ENCODE assay signal across 8 cellular contexts in the genomic region with DNA sequence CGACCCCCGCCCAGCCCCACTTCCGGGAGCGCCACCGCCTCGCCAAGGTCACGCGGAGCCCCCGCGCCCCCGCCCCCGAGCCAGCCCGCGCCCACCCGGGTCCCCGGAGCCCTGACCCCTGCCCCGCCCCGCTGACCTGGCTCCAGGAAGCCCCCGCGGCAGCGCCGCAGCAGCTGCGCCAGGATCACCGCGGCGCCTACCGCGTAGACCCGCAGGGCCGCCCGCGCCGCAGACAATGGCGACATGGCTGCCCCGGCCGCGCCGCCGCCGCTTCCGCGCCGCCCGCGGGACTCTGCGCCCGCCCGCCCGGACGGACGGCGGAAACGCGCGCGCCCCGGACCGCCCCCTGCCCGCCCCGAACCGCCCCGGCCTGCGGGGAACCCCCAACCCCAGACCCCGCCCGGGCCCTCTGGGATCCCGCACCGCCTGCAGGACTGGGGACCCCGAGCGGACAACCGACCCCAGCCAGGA. TPM values are rescaled to one million over a fixed set of nuclear protein-coding genes. Genes with fewer than 3 reads are reported as not detected.
DNase-seq lines count a peak whose midpoint lies in the region; ATAC-seq and TF ChIP-seq lines count a peak whose summit lies in the region.

A gene with protein sequence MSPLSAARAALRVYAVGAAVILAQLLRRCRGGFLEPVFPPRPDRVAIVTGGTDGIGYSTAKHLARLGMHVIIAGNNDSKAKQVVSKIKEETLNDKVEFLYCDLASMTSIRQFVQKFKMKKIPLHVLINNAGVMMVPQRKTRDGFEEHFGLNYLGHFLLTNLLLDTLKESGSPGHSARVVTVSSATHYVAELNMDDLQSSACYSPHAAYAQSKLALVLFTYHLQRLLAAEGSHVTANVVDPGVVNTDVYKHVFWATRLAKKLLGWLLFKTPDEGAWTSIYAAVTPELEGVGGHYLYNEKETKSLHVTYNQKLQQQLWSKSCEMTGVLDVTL (minus strand): TSS at position 296 of the 471 bp plus-strand sequence. CDS start 51 bp downstream, at position 245.
Gene ZBED1, minus strand, starts transcription at position 296 of the 471 bp plus-strand sequence. CDS start 10,257 bp downstream, outside the sequence.

- peaks cover 0 to 41% (median 29%) of the 10 kb centered on the region in 12 donors for H3K4me1 ChIP-seq in heart left ventricle

- no peak for TF ChIP-seq CTCF in heart left ventricle (IDR thresholded peaks at IDR 0.05)

- peaks cover 0 to 11% (median 0%) of the 10 kb centered on the region in 9 donors for H3K36me3 ChIP-seq in heart left ventricle

- ATAC-seq in GM21717 (IDR thresholded peaks at IDR 0.05; ENCODE audit: unreplicated experiment) = peak; percentile 53
- ATAC-seq in heart left ventricle = peak in 3 of 4 donors; percentile 42 to 65 (median 58)

- intact Hi-C loops in heart left ventricle (cut with DNase I) = no loop called here

- peak within 1 kb of the TSS; percentile 86 to 98 (median 91) for H3K27ac ChIP-seq in heart left ventricle

- TF ChIP-seq POLR2A in heart left ventricle (IDR thresholded peaks at IDR 0.05) = no peak

- DNase-seq in CD1c-positive myeloid dendritic cell (ENCODE audit: extremely low spot score) (peak; percentile 56), M059J (ENCODE audit: low read depth) (peak; percentile 21), heart left ventricle (peak; percentile 45 to 77 (median 53)), renal cortical epithelial cell (ENCODE audit: low read depth) (no peak), NCI-H1694 (lab: John Stamatoyannopoulos, UW) (no peak), nucleus accumbens (lab: John Stamatoyannopoulos, UW) (no peak)
- peak; percentile 24 for DNase-seq in activated gamma-delta T cell treated with anti-CD3 and anti-CD28 coated beads, Interleukin-2, amount 50 U/mL, for 16 hours (ENCODE audit: low read depth)

- H3K9me3 ChIP-seq in heart left ventricle = no peaks in the 10 kb centered on the region

- no peaks in the 10 kb centered on the region for H3K27me3 ChIP-seq in heart left ventricle

- H3K4me3 ChIP-seq in heart left ventricle = peak within 1 kb of the TSS; percentile 68 to 98 (median 88)

- 0 to 1% (median 1%) methylated on average over 38 to 70 of the region's 70 CpGs; no CpG with 5 or more reads in 1 of the 4 donors for WGBS in heart left ventricle, 4 donors

RNA-seq across cellular contexts. Expression of the first gene that starts in this region (rescaled TPM):
- 22.2 and 24.5 TPM in 2 replicates for total RNA-seq in M059J (2014; rRNA removed; shearing (Covaris generic))
- total RNA-seq in heart left ventricle (10 to 100 TPM; 17.9 to 36.1 (median 25.4) TPM), renal cortical epithelial cell (16.0 and 29.9 TPM in 2 replicates)
- 10 to 100 TPM; 14.6 to 17.4 TPM for polyA plus RNA-seq in heart left ventricle

RNA-seq across cellular contexts. Expression of gene ZBED1, which starts in this region (rescaled TPM):
- 11.8 and 18.0 TPM in 2 replicates for total RNA-seq in M059J (2014; rRNA removed; shearing (Covaris generic))
- total RNA-seq in heart left ventricle (10 to 100 TPM; 41.8 to 87.1 (median 60.7) TPM), renal cortical epithelial cell (45.8 and 75.3 TPM in 2 replicates)
- polyA plus RNA-seq in heart left ventricle = 10 to 100 TPM; 25.9 to 51.1 TPM

Comparison
In these comparisons a context has a peak if more than half of its experiments do, and no peak if none do; other contexts are left out.
1. DNase-seq: peak in CD1c-positive myeloid dendritic cell (single experiment), M059J (single experiment), activated gamma-delta T cell treated with anti-CD3 and anti-CD28 coated beads, Interleukin-2, amount 50 U/mL, for 16 hours (single experiment) and heart left ventricle (5 of 5); none in renal cortical epithelial cell (single experiment), NCI-H1694 (single experiment) and nucleus accumbens (0 of 56).